1 cellular context compared by ENCODE assay signal in genomic region chr3:149018247-149018646, GRCh38.
TF ChIP-seq lines count a peak whose summit lies in the region.

No MANE protein-coding gene starts in this region.

TF ChIP-seq in HepG2, 621 proteins besides CTCF, POLR2A, EP300 and RAD21 (continued from another document):
- TF ChIP-seq ZFAT (CRISPR knock-in tag; conservative IDR thresholded peaks at IDR 0.05) (no peak), ZNF7 (CRISPR knock-in tag; IDR thresholded peaks at IDR 0.05) (no peak), ZKSCAN8 (CRISPR knock-in tag; IDR thresholded peaks at IDR 0.05; ENCODE audit: borderline replicate concordance) (no peak), KLF13 (CRISPR knock-in tag; IDR thresholded peaks at IDR 0.05) (no peak), ZSCAN25 (CRISPR knock-in tag; IDR thresholded peaks at IDR 0.05) (no peak), ARNTL (CRISPR knock-in tag; IDR thresholded peaks at IDR 0.05) (no peak), RBFOX2 (IDR thresholded peaks at IDR 0.05; ENCODE audit: low read depth, low read length) (no peak), ZBTB46 (CRISPR knock-in tag; IDR thresholded peaks at IDR 0.05; ENCODE audit: borderline replicate concordance) (no peak), RFXAP (CRISPR knock-in tag; IDR thresholded peaks at IDR 0.05; ENCODE audit: borderline replicate concordance) (no peak), NBN (conservative IDR thresholded peaks at IDR 0.05) (no peak), ISL2 (CRISPR knock-in tag; IDR thresholded peaks at IDR 0.05) (peak; percentile 37; the same call in 1 of the 2 replicates), ZFP90 (CRISPR knock-in tag; IDR thresholded peaks at IDR 0.05; ENCODE audit: borderline replicate concordance) (no peak), HDAC2 (CRISPR knock-in tag; IDR thresholded peaks at IDR 0.05) (0 out of 2 replicates have a peak, but pooled peaks have one; percentile 16), ETS1 (CRISPR knock-in tag; IDR thresholded peaks at IDR 0.05) (no peak), SAP130 (CRISPR knock-in tag; IDR thresholded peaks at IDR 0.05; ENCODE audit: low read depth) (0 out of 2 replicates have a peak, but pooled peaks have one; percentile 25), SOX5 (CRISPR knock-in tag; IDR thresholded peaks at IDR 0.05; ENCODE audit: borderline replicate concordance) (peak; percentile 68; the same call in 1 of the 2 replicates), HNF4A (CRISPR knock-in tag; IDR thresholded peaks at IDR 0.05) (peak; percentile 41), SALL1 (CRISPR knock-in tag; IDR thresholded peaks at IDR 0.05) (peak; percentile 36; the same call in 1 of the 2 replicates), TEAD3 (CRISPR knock-in tag; optimal IDR thresholded peaks at IDR 0.05; ENCODE audit: borderline replicate concordance) (peak; percentile 19), RERE (CRISPR knock-in tag; IDR thresholded peaks at IDR 0.05; ENCODE audit: low read depth) (no peak), HBP1 (CRISPR knock-in tag; IDR thresholded peaks at IDR 0.05; ENCODE audit: low read depth) (no peak), FOXJ3 (CRISPR knock-in tag; IDR thresholded peaks at IDR 0.05; ENCODE audit: borderline replicate concordance) (no peak), HNF4G (IDR thresholded peaks at IDR 0.05; ENCODE audit: borderline replicate concordance, low read depth, low read length) (peak; percentile 24; the same call in 1 of the 2 replicates), HNF4G (CRISPR knock-in tag; IDR thresholded peaks at IDR 0.05; ENCODE audit: borderline replicate concordance, low read depth) (no peak), ZZZ3 (CRISPR knock-in tag; IDR thresholded peaks at IDR 0.05; ENCODE audit: borderline replicate concordance) (no peak)
- TF ChIP-seq, protein P1, sequence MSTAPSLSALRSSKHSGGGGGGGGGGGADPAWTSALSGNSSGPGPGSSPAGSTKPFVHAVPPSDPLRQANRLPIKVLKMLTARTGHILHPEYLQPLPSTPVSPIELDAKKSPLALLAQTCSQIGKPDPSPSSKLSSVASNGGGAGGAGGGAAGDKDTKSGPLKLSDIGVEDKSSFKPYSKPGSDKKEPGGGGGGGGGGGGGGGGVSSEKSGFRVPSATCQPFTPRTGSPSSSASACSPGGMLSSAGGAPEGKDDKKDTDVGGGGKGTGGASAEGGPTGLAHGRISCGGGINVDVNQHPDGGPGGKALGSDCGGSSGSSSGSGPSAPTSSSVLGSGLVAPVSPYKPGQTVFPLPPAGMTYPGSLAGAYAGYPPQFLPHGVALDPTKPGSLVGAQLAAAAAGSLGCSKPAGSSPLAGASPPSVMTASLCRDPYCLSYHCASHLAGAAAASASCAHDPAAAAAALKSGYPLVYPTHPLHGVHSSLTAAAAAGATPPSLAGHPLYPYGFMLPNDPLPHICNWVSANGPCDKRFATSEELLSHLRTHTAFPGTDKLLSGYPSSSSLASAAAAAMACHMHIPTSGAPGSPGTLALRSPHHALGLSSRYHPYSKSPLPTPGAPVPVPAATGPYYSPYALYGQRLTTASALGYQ (CRISPR knock-in tag; IDR thresholded peaks at IDR 0.05) = peak; percentile 23; the same call in 1 of the 2 replicates
- TF ChIP-seq, protein P2, sequence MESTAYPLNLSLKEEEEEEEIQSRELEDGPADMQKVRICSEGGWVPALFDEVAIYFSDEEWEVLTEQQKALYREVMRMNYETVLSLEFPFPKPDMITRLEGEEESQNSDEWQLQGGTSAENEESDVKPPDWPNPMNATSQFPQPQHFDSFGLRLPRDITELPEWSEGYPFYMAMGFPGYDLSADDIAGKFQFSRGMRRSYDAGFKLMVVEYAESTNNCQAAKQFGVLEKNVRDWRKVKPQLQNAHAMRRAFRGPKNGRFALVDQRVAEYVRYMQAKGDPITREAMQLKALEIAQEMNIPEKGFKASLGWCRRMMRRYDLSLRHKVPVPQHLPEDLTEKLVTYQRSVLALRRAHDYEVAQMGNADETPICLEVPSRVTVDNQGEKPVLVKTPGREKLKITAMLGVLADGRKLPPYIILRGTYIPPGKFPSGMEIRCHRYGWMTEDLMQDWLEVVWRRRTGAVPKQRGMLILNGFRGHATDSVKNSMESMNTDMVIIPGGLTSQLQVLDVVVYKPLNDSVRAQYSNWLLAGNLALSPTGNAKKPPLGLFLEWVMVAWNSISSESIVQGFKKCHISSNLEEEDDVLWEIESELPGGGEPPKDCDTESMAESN (CRISPR knock-in tag; conservative IDR thresholded peaks at IDR 0.05) = no peak
- TF ChIP-seq, protein P3, sequence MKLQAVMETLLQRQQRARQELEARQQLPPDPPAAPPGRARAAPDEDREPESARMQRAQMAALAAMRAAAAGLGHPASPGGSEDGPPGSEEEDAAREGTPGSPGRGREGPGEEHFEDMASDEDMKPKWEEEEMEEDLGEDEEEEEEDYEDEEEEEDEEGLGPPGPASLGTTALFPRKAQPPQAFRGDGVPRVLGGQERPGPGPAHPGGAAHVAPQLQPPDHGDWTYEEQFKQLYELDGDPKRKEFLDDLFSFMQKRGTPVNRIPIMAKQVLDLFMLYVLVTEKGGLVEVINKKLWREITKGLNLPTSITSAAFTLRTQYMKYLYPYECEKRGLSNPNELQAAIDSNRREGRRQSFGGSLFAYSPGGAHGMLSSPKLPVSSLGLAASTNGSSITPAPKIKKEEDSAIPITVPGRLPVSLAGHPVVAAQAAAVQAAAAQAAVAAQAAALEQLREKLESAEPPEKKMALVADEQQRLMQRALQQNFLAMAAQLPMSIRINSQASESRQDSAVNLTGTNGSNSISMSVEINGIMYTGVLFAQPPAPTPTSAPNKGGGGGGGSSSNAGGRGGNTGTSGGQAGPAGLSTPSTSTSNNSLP (IDR thresholded peaks at IDR 0.05; ENCODE audit: low read depth, low read length) = peak; percentile 58; the same call in 1 of the 2 replicates
- TF ChIP-seq, protein P4, sequence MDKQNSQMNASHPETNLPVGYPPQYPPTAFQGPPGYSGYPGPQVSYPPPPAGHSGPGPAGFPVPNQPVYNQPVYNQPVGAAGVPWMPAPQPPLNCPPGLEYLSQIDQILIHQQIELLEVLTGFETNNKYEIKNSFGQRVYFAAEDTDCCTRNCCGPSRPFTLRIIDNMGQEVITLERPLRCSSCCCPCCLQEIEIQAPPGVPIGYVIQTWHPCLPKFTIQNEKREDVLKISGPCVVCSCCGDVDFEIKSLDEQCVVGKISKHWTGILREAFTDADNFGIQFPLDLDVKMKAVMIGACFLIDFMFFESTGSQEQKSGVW (CRISPR knock-in tag; IDR thresholded peaks at IDR 0.05; ENCODE audit: borderline replicate concordance) = no peak
- TF ChIP-seq, protein P5, sequence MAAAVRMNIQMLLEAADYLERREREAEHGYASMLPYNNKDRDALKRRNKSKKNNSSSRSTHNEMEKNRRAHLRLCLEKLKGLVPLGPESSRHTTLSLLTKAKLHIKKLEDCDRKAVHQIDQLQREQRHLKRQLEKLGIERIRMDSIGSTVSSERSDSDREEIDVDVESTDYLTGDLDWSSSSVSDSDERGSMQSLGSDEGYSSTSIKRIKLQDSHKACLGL (CRISPR knock-in tag; IDR thresholded peaks at IDR 0.05) = no peak
- TF ChIP-seq, protein P6, sequence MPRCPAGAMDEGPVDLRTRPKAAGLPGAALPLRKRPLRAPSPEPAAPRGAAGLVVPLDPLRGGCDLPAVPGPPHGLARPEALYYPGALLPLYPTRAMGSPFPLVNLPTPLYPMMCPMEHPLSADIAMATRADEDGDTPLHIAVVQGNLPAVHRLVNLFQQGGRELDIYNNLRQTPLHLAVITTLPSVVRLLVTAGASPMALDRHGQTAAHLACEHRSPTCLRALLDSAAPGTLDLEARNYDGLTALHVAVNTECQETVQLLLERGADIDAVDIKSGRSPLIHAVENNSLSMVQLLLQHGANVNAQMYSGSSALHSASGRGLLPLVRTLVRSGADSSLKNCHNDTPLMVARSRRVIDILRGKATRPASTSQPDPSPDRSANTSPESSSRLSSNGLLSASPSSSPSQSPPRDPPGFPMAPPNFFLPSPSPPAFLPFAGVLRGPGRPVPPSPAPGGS (CRISPR knock-in tag; IDR thresholded peaks at IDR 0.05) = no peak
